In genomic region chr16:78099372-78100161, GRCh38 we compare ENCODE assay signal across 8 cellular contexts. TPM values are rescaled to one million over a fixed set of nuclear protein-coding genes. Genes with fewer than 3 reads are reported as not detected.
DNase-seq lines count a peak whose midpoint lies in the region; ATAC-seq and TF ChIP-seq lines count a peak whose summit lies in the region.

Gene WWOX, plus strand, starts transcription at chr16:78099654.

- peak within 1 kb of the TSS; percentile 78 for H3K27ac ChIP-seq in mesenchymal stem cell (ENCODE audit: low read length, poor library complexity, severe bottlenecking)

- H2AFZ ChIP-seq in mesenchymal stem cell (ENCODE audit: low read depth, low read length) = peak within 1 kb of the TSS; percentile 100

- peak within 1 kb of the TSS in 1 of 2 experiments; percentile 91 for H3K23ac ChIP-seq in mesenchymal stem cell (ENCODE audit: low read length in 2 of 2)

- H3K9me3 Mint-ChIP-seq in effector memory CD8-positive, alpha-beta T cell = no peaks in the 10 kb centered on the region

- peaks cover 26% of the 10 kb centered on the region for H3K79me1 ChIP-seq in mesenchymal stem cell (replicated peaks; ENCODE audit: low read length, poor library complexity, severe bottlenecking)

- H2BK15ac ChIP-seq in mesenchymal stem cell (ENCODE audit: low read depth, poor library complexity, severe bottlenecking) = peak within 1 kb of the TSS; percentile 34

- H3K4me1 ChIP-seq in mesenchymal stem cell (ENCODE audit: control insufficient read depth, insufficient read depth, low read depth, low read length) = peaks cover 7% of the 10 kb centered on the region

- peak within 1 kb of the TSS; percentile 88 for H4K8ac ChIP-seq in mesenchymal stem cell (ENCODE audit: low read length)

- no peak within 1 kb of the TSS for H2BK120ac ChIP-seq in mesenchymal stem cell (ENCODE audit: low read depth, low read length)

- peak within 1 kb of the TSS in 1 of 2 experiments; percentile 82 for H3K14ac ChIP-seq in mesenchymal stem cell (ENCODE audit: low read length in 2 of 2)

- peaks cover 5% of the 10 kb centered on the region for H3K36me3 Mint-ChIP-seq in effector memory CD8-positive, alpha-beta T cell (ENCODE audit: insufficient read depth)

- TF ChIP-seq CTCF in GM20000 (IDR thresholded peaks at IDR 0.05; ENCODE audit: extremely low read depth, missing control alignments) = peak; percentile 95

- peak within 1 kb of the TSS; percentile 92 to 93 for H3K4me3 Mint-ChIP-seq in effector memory CD8-positive, alpha-beta T cell

- H3K4me3 ChIP-seq in mesenchymal stem cell (ENCODE audit: insufficient read depth in 1 of 2, low read depth in 1 of 2, low read length in 2 of 2) = peak within 1 kb of the TSS; percentile 99

- peak; percentile 92 for ATAC-seq in effector memory CD8-positive, alpha-beta T cell (replicated peaks)

- peak within 1 kb of the TSS; percentile 46 to 97 for H3K18ac ChIP-seq in mesenchymal stem cell (ENCODE audit: low read depth in 1 of 2, low read length in 2 of 2)

- H3K9ac ChIP-seq in mesenchymal stem cell (ENCODE audit: low read length) = peak within 1 kb of the TSS; percentile 97

- peak within 1 kb of the TSS in 1 of 2 experiments; percentile 79 for H2BK12ac ChIP-seq in mesenchymal stem cell (ENCODE audit: low read length in 2 of 2)

- peaks cover 23% of the 10 kb centered on the region in 2 donors for H3K4me1 Mint-ChIP-seq in effector memory CD8-positive, alpha-beta T cell (ENCODE audit: low read depth in 2 of 2)

- peak within 1 kb of the TSS; percentile 91 to 98 for H3K27ac Mint-ChIP-seq in effector memory CD8-positive, alpha-beta T cell

- peak; percentile 98 for DNase-seq in COR-L47 (lab: John Stamatoyannopoulos, UW)
- DNase-seq in GM20000 (ENCODE audit: low spot score) = peak; percentile 90
- peak; percentile 92 for DNase-seq in HT-29 (ENCODE audit: low spot score)
- DNase-seq in NOMO-1 treated with DMSO at 0.1 percent for 48 hours (lab: John Stamatoyannopoulos, UW; ENCODE audit: unreplicated experiment) = peak; percentile 98
- DNase-seq in activated CD8-positive, alpha-beta memory T cell treated with anti-CD3 and anti-CD28 coated beads for 4 hours (ENCODE audit: low read depth in 2 of 2) = peak; percentile 89 to 92
- peak; percentile 94 to 96 (median 96) for DNase-seq in effector memory CD8-positive, alpha-beta T cell
- peak; percentile 99 for DNase-seq in mesenchymal stem cell
- peak; percentile 91 for DNase-seq in stimulated activated CD8-positive, alpha-beta memory T cell treated with anti-CD3 and anti-CD28 coated beads, Interleukin-12 subunit alpha, Interleukin-12 subunit beta, amount 100 ng/mL, for 4 hours (ENCODE audit: low read depth)

- no peak within 1 kb of the TSS for H2BK5ac ChIP-seq in mesenchymal stem cell (ENCODE audit: low read depth, low read length, poor library complexity, severe bottlenecking)

- H3K4me2 ChIP-seq in mesenchymal stem cell (ENCODE audit: low read length, poor library complexity, severe bottlenecking) = peak within 1 kb of the TSS; percentile 86

- peak within 1 kb of the TSS in 1 of 2 experiments; percentile 83 for H3K4ac ChIP-seq in mesenchymal stem cell (ENCODE audit: low read depth in 1 of 2, low read length in 2 of 2)

- under 1% methylated on average over 82 of the region's 83 CpGs for WGBS in mesenchymal stem cell

- no peaks in the 10 kb centered on the region for H3K9me3 ChIP-seq in mesenchymal stem cell (ENCODE audit: control insufficient read depth, low read length)

- no peak within 1 kb of the TSS for H2AK5ac ChIP-seq in mesenchymal stem cell (ENCODE audit: low read length, severe bottlenecking)

- peaks cover 2 to 12% of the 10 kb centered on the region in 2 donors for H3K27me3 Mint-ChIP-seq in effector memory CD8-positive, alpha-beta T cell

- H3K36me3 ChIP-seq in mesenchymal stem cell (ENCODE audit: control insufficient read depth in 1 of 2, insufficient read depth in 2 of 2, low read depth in 1 of 2, low read length in 2 of 2) = peaks cover 0 to 5% of the 10 kb centered on the region in 2 experiments

- H3K27me3 ChIP-seq in mesenchymal stem cell (ENCODE audit: control insufficient read depth in 1 of 2, insufficient read depth in 1 of 2, low read length in 2 of 2) = no peaks in the 10 kb centered on the region

- peak within 1 kb of the TSS; percentile 57 for H4K91ac ChIP-seq in mesenchymal stem cell (ENCODE audit: low read length)

RNA-seq across cellular contexts. Expression of gene WWOX, which starts in this region (rescaled TPM):
- total RNA-seq in HT-29 (2014; rRNA removed; shearing (Covaris generic)) = 20.4 and 27.3 TPM in 2 replicates
- polyA plus RNA-seq in mesenchymal stem cell (2013, experiment 1 of 2) = 10.3 TPM
- 7.8 TPM for polyA plus RNA-seq in mesenchymal stem cell (2013, experiment 2 of 2)

Comparison
In these comparisons a context has a peak if more than half of its experiments do, and no peak if none do; other contexts are left out.
1. Peak in every context shown above with its lines: DNase-seq, ATAC-seq, H3K4me3 ChIP-seq and H3K27ac ChIP-seq.